ENCODE assay signal across 22 cellular contexts in the genomic region with DNA sequence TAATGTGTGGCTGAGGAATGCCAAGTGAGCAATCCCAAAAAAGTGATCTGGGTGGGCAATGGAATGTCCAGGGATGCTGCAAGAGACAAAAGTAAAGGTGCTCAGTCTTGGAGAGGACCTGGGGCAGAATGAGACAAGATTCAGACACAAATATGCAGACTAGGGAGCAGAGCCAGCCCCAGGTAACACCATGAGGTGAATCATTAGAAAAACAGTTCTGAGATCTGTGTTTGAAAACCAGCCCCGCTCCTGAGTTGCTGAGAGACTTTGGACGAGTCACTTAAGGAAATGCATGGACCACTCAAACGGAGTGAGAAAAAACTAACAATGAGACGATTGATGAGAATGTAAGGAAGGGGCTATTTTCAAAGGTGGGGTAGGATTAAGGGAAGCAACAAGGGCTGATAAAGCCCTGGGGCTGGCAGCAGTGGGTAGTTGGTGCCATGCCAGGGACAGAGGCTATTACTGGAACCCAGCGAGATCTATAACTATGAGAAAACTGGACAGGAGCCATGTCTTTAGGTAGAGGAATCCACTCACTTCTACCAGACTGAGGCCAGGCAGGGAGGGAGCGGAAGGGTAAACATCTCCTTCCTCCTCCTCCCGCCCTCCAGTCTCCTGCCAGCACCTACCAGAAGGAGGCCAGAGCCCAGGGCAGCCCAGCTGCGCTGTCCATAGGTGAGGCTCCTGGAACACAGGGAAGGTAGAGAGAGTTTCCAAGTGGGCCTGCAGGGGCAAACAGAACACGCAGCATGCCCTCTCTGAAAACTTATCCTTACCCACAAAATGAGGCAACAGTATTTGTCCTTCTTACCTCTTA.
A peak's percentile ranks its signal among the peaks of the same experiment; 100 is the strongest.
DNase-seq lines count a peak whose midpoint lies in the region; ATAC-seq, FAIRE-seq and TF ChIP-seq lines count a peak whose summit lies in the region.
"Had no signal": no experiment of that assay in that cellular context is flagged by ENCODE, and none has a peak within 500 bp of the region (broad histone marks: within the 10 kb centered on the region; RNA-seq: fewer than 3 reads in every experiment).

No MANE protein-coding gene starts in this region.

- H3F3A ChIP-seq in PC-9 (ENCODE audit: insufficient read depth, low read depth): 0 out of 2 replicates have a peak, but pooled peaks cover 5% of the 10 kb centered on the region

- BruUV-seq in HepG2 (replicated peaks; lab: Mats Ljungman, UMichigan) (no TSS peak), PC-9 (replicated peaks; lab: Mats Ljungman, UMichigan) (no TSS peak)

- no peak for FAIRE-seq in HepG2 (lab: Jason Lieb, UNC)
- FAIRE-seq in urothelium cell line (lab: Jason Lieb, UNC): peak; percentile 32
- FAIRE-seq: GM19239 had no signal

- 18% methylated on average over 8 of the region's 9 CpGs for WGBS in HepG2 (ENCODE audit: low lambda C conversion rate)
- WGBS in right lobe of liver (ENCODE audit: insufficient coverage, low coverage, low lambda C conversion rate, missing lambda C conversion rate): 77% methylated on average over 7 of the region's 9 CpGs

- H3K4me1 ChIP-seq in HepG2 (ENCODE audit: insufficient read depth, low read length) (peaks cover 11% of the 10 kb centered on the region), right lobe of liver (no peaks in the 10 kb centered on the region), PC-9 (replicated peaks; ENCODE audit: insufficient read depth) (peaks cover 16% of the 10 kb centered on the region)

- no peak for TF ChIP-seq RAD21 in HepG2 (CRISPR knock-in tag; IDR thresholded peaks at IDR 0.05)

- in situ Hi-C loops in HepG2 (cut with HindIII; ENCODE audit: extremely low pct_ligation_motif_present, low pct_unique_long_range_greater_than_20kb): no loop called here

- no peaks in the 10 kb centered on the region for H4K20me1 ChIP-seq in HepG2 (ENCODE audit: insufficient read depth, low read length)
- no peaks in the 10 kb centered on the region for H4K20me1 ChIP-seq in PC-9 (ENCODE audit: insufficient read depth)

- H3K36me3 ChIP-seq in HepG2 (replicated peaks in 1 of 2; ENCODE audit: control insufficient read depth in 1 of 2, insufficient read depth in 2 of 2, low read length in 2 of 2) (no peaks in the 10 kb centered on the region), right lobe of liver (no peaks in the 10 kb centered on the region), PC-9 (ENCODE audit: low read depth) (no peaks in the 10 kb centered on the region)
- H3K36me3 ChIP-seq: gastroesophageal sphincter, SJSA1 had no signal

- DNase-seq in HepG2 (ENCODE audit: low spot score) (no peak), right lobe of liver (no peak), PC-9 (peak; percentile 26 to 45), islet precursor cell (peak; percentile 91), urothelium cell line (ENCODE audit: low spot score) (peak; percentile 57)
- DNase-seq in effector CD8-positive, alpha-beta T cell (lab: John Stamatoyannopoulos, UW): no peak
- DNase-seq: activated CD4-positive, alpha-beta T cell treated with anti-CD3 and anti-CD28 coated beads for 4 hours; activated CD8-positive, alpha-beta memory T cell treated with anti-CD3 and anti-CD28 coated beads, Interleukin-2, amount 50 U/mL, for 4 hours; activated gamma-delta T cell treated with Interleukin-2 at 50 U/mL for 16 hours; CD4-positive, alpha-beta memory T cell; cortex of kidney; DND-41; HCEC 1CT; NCI-H187; stimulated activated CD4-positive, alpha-beta T cell treated with anti-CD3 and anti-CD28 coated beads, Interleukin-15, amount 100 ng/mL, for 24 hours; stimulated activated naive CD8-positive, alpha-beta T cell treated with anti-CD3 and anti-CD28 coated beads, Interleukin-15, amount 100 ng/mL, for 72 hours; T1000 had no signal

- ATAC-seq in HepG2: peak; percentile 15; the same call in 1 of the 3 replicates
- no peak for ATAC-seq in right lobe of liver
- no peak for ATAC-seq in GM19463 (IDR thresholded peaks at IDR 0.05; ENCODE audit: unreplicated experiment)
- ATAC-seq in HG03378 (IDR thresholded peaks at IDR 0.05; ENCODE audit: unreplicated experiment): no peak
- ATAC-seq: gastroesophageal sphincter; stimulated activated naive CD8-positive, alpha-beta T cell treated with anti-CD3 and anti-CD28 coated beads, Interleukin-15, amount 100 ng/mL, for 72 hours had no signal

- intact Hi-C loops in HepG2 (cut with micrococcal nuclease; ENCODE audit: unreplicated experiment) (no loop called here), right lobe of liver (cut with DNase I) (no loop called here), PC-9 (cut with micrococcal nuclease; ENCODE audit: unreplicated experiment) (no loop called here)

- H3K9me2 ChIP-seq in PC-9 (ENCODE audit: insufficient read depth): no peaks in the 10 kb centered on the region

- TF ChIP-seq EP300 in HepG2 (IDR thresholded peaks at IDR 0.05; ENCODE audit: low read depth in 2 of 2, low read length in 2 of 2): no peak
- TF ChIP-seq EP300 in HepG2 (CRISPR knock-in tag; IDR thresholded peaks at IDR 0.05; ENCODE audit: borderline replicate concordance): no peak

- H3K27me3 ChIP-seq in HepG2 (ENCODE audit: control insufficient read depth in 1 of 2, insufficient read depth in 2 of 2, low read length in 2 of 2): peaks cover 0 to 7% of the 10 kb centered on the region in 2 experiments; a peak in 1 of 5 replicates
- H3K27me3 ChIP-seq in right lobe of liver: no peaks in the 10 kb centered on the region
- H3K27me3 ChIP-seq in PC-9 (ENCODE audit: insufficient read depth, low read depth): no peaks in the 10 kb centered on the region
- H3K27me3 ChIP-seq: gastroesophageal sphincter, SJSA1 had no signal

- no peak for TF ChIP-seq POLR2A in HepG2 (IDR thresholded peaks at IDR 0.05; ENCODE audit: insufficient read depth in 1 of 2, low read depth in 2 of 2, low read length in 2 of 2)
- no peak for TF ChIP-seq POLR2A in right lobe of liver (IDR thresholded peaks at IDR 0.05)

- no peak overlapping the region for H3K4me2 ChIP-seq in HepG2 (ENCODE audit: low read depth, low read length)
- no peak overlapping the region for H3K4me2 ChIP-seq in PC-9

- no peaks in the 10 kb centered on the region for H3K9me3 ChIP-seq in HepG2 (ENCODE audit: low read length)
- no peaks in the 10 kb centered on the region for H3K9me3 ChIP-seq in right lobe of liver
- no peaks in the 10 kb centered on the region for H3K9me3 ChIP-seq in PC-9 (ENCODE audit: insufficient read depth, low read depth)
- H3K9me3 ChIP-seq: gastroesophageal sphincter, SJSA1 had no signal

- H3K79me2 ChIP-seq in HepG2 (ENCODE audit: insufficient read depth, low read length): no peaks in the 10 kb centered on the region
- no peaks in the 10 kb centered on the region for H3K79me2 ChIP-seq in PC-9 (ENCODE audit: low read depth)

- POLR2A ChIA-PET in HepG2 (lab: Yijun Ruan, JAX): no interaction called here
- POLR2A ChIA-PET in PC-9 (lab: Charles Lee; ENCODE audit: unreplicated experiment): no interaction called here

- TF ChIP-seq CTCF in HepG2 (CRISPR knock-in tag; IDR thresholded peaks at IDR 0.05) (no peak), right lobe of liver (IDR thresholded peaks at IDR 0.05) (no peak), PC-9 (conservative IDR thresholded peaks at IDR 0.05) (no peak)

- H3K9ac ChIP-seq in HepG2 (ENCODE audit: insufficient read depth, low read depth, low read length): no peak overlapping the region

- H2AFZ ChIP-seq in HepG2 (ENCODE audit: low read length): no peak overlapping the region
- no peak overlapping the region for H2AFZ ChIP-seq in PC-9

- CTCF ChIA-PET in HepG2 (lab: Yijun Ruan, JAX; ENCODE audit: low intra/inter-chr PET ratio, low total read pairs): no interaction called here
- CTCF ChIA-PET in PC-9 (lab: Charles Lee): no interaction called here

- H3K4me3 ChIP-seq in HepG2 (replicated peaks in 1 of 3; ENCODE audit: insufficient read depth in 1 of 3, low read depth in 2 of 3, low read length in 3 of 3) (no peak overlapping the region), right lobe of liver (no peak overlapping the region), PC-9 (no peak overlapping the region)
- H3K4me3 ChIP-seq: gastroesophageal sphincter, SJSA1 had no signal

- H3K27ac ChIP-seq in HepG2 (ENCODE audit: extremely low read length, insufficient read depth, low read length) (no peak overlapping the region), right lobe of liver (no peak overlapping the region), PC-9 (no peak overlapping the region)
- H3K27ac ChIP-seq: gastroesophageal sphincter, SJSA1 had no signal

TF ChIP-seq in HepG2, 621 proteins besides CTCF, POLR2A, EP300 and RAD21 (continues in another document):
- TF ChIP-seq ZNF383 (CRISPR knock-in tag; IDR thresholded peaks at IDR 0.05; ENCODE audit: borderline replicate concordance) (no peak), ZFP62 (CRISPR knock-in tag; IDR thresholded peaks at IDR 0.05) (no peak), FOSL2 (CRISPR knock-in tag; IDR thresholded peaks at IDR 0.05) (no peak), ZNF644 (CRISPR knock-in tag; IDR thresholded peaks at IDR 0.05; ENCODE audit: low read depth) (no peak), ATF7 (IDR thresholded peaks at IDR 0.05) (no peak), ATF7 (CRISPR knock-in tag; IDR thresholded peaks at IDR 0.05) (no peak), ZNF468 (CRISPR knock-in tag; IDR thresholded peaks at IDR 0.05) (no peak), ZNF709 (CRISPR knock-in tag; IDR thresholded peaks at IDR 0.05) (no peak), CAMTA2 (CRISPR knock-in tag; IDR thresholded peaks at IDR 0.05; ENCODE audit: borderline replicate concordance) (no peak), RFX1 (IDR thresholded peaks at IDR 0.05) (no peak), NFE2L1 (CRISPR knock-in tag; IDR thresholded peaks at IDR 0.05; ENCODE audit: borderline replicate concordance) (no peak)
- TF ChIP-seq, protein P1, sequence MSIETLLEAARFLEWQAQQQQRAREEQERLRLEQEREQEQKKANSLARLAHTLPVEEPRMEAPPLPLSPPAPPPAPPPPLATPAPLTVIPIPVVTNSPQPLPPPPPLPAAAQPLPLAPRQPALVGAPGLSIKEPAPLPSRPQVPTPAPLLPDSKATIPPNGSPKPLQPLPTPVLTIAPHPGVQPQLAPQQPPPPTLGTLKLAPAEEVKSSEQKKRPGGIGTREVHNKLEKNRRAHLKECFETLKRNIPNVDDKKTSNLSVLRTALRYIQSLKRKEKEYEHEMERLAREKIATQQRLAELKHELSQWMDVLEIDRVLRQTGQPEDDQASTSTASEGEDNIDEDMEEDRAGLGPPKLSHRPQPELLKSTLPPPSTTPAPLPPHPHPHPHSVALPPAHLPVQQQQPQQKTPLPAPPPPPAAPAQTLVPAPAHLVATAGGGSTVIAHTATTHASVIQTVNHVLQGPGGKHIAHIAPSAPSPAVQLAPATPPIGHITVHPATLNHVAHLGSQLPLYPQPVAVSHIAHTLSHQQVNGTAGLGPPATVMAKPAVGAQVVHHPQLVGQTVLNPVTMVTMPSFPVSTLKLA (IDR thresholded peaks at IDR 0.05): no peak

Comparison
In these comparisons a context has a peak if more than half of its experiments do, and no peak if none do; other contexts are left out.
1. DNase-seq: peak in PC-9 (2 of 2), islet precursor cell (single experiment) and urothelium cell line (single experiment); none in HepG2 (single experiment), right lobe of liver (0 of 3) and effector CD8-positive, alpha-beta T cell (single experiment).